Comparison of ENCODE assay signal across 8 cellular contexts in genomic region chr11:22875869-22876473, GRCh38. TPM values are rescaled to one million over a fixed set of nuclear protein-coding genes. Genes with fewer than 3 reads are reported as not detected.
DNase-seq lines count a peak whose midpoint lies in the region; ATAC-seq and TF ChIP-seq lines count a peak whose summit lies in the region.

No MANE protein-coding gene starts in this region.

- H3K4me3 ChIP-seq in lung, result no peak overlapping the region

- H3K9me3 ChIP-seq in lung (ENCODE audit: control insufficient read depth in 2 of 2, insufficient read depth in 1 of 2, low read length in 1 of 2), result no peaks in the 10 kb centered on the region

- H3K27ac Mint-ChIP-seq in Calu3 (ENCODE audit: unreplicated experiment), result no peak overlapping the region

- intact Hi-C loops in Calu3 (cut with micrococcal nuclease; ENCODE audit: unreplicated experiment), result loop anchor here (1.0 to 10.0 kb wide), 4 partner anchors 136 to 1369 kb away; no protein-coding TSS in a partner anchor

- no peaks in the 10 kb centered on the region for H3K9me3 Mint-ChIP-seq in Calu3 (ENCODE audit: low read depth, unreplicated experiment)

- ATAC-seq in GM19463 (IDR thresholded peaks at IDR 0.05; ENCODE audit: unreplicated experiment) (peak; percentile 96), HG03520 (IDR thresholded peaks at IDR 0.05; ENCODE audit: unreplicated experiment) (peak; percentile 99), lung (ENCODE audit: insufficient read depth, low FRiP score) (peak; percentile 82)

- H3K4me1 ChIP-seq in lung (ENCODE audit: control insufficient read depth in 2 of 2, insufficient read depth in 2 of 2, low read length in 2 of 2), result no peaks in the 10 kb centered on the region

- no TSS peak for BruUV-seq in Calu3 (replicated peaks; lab: Mats Ljungman, UMichigan)

- WGBS in lung, 2 donors, result 4 to 6% methylated on average over 2 of the region's 2 CpGs

- no peaks in the 10 kb centered on the region for H3K36me3 ChIP-seq in lung (ENCODE audit: control insufficient read depth in 2 of 2, insufficient read depth in 2 of 2, low read length in 2 of 2)

- DNase-seq in Calu3 (peak; percentile 72), NCI-H510A treated with DMSO at 0.1 percent for 48 hours (lab: John Stamatoyannopoulos, UW) (peak; percentile 83), dedifferentiated amniotic fluid mesenchymal stem cell (ENCODE audit: extremely low spot score) (peak; percentile 96), lung (ENCODE audit: low spot score) (peak; percentile 55)
- peak; percentile 32 for DNase-seq in activated CD4-positive, alpha-beta T cell treated with anti-CD3 and anti-CD28 coated beads for 24 hours (ENCODE audit: low read depth in 2 of 2)
- DNase-seq in stimulated activated CD8-positive, alpha-beta memory T cell treated with anti-CD3 and anti-CD28 coated beads, Interleukin-2, amount 100 ng/mL, for 48 hours (ENCODE audit: low read depth in 2 of 2), result peak; percentile 9 to 21

- H3K27me3 Mint-ChIP-seq in Calu3 (ENCODE audit: unreplicated experiment), result no peaks in the 10 kb centered on the region

- no peaks in the 10 kb centered on the region for H3K36me3 Mint-ChIP-seq in Calu3 (ENCODE audit: insufficient read depth, unreplicated experiment)

- TF ChIP-seq CTCF in Calu3 (IDR thresholded peaks at IDR 0.05; ENCODE audit: unreplicated experiment) (peak; percentile 74), lung (IDR thresholded peaks at IDR 0.05; ENCODE audit: control extremely low read depth, extremely low read depth) (peak; percentile 68)

- H3K27ac ChIP-seq in lung (ENCODE audit: low read depth in 1 of 2, low read length in 1 of 2), result no peak overlapping the region

- no peak overlapping the region for H3K4me3 Mint-ChIP-seq in Calu3 (ENCODE audit: low read depth, unreplicated experiment)

- H3K27me3 ChIP-seq in lung (ENCODE audit: control insufficient read depth, insufficient read depth), result no peaks in the 10 kb centered on the region

- no peaks in the 10 kb centered on the region for H3K4me1 Mint-ChIP-seq in Calu3 (ENCODE audit: low read depth, unreplicated experiment)

- CTCF ChIA-PET in Calu3 (lab: Charles Lee), result interaction anchor here (0.6 to 1.3 kb wide), 7 partner anchors 46 to 1511 kb away, joined by 3 to 12 read pairs (median 4); partner anchors contain the start of gene SVIP

RNA-seq across cellular contexts. Expression of gene CCDC179, which starts 15.7 kb away (rescaled TPM):
- not detected in 2 replicates for total RNA-seq in Calu3 (2022)
- not detected for total RNA-seq in lung
- not detected for polyA plus RNA-seq in lung

RNA-seq across cellular contexts. Expression of gene SVIP, which starts 46.4 kb away (rescaled TPM):
- total RNA-seq in Calu3 (2022) (39.1 and 49.9 TPM in 2 replicates), lung (10 to 100 TPM; 12.5 to 13.8 TPM)
- 10 to 100 TPM in 1 of 2 donors, 1 to 10 TPM in 1; 7.7 to 20.5 TPM for polyA plus RNA-seq in lung

Comparison
In these comparisons a context has a peak if more than half of its experiments do, and no peak if none do; other contexts are left out.
1. DNase-seq: peak in every context shown above with its lines; median percentile 96 in dedifferentiated amniotic fluid mesenchymal stem cell; 83 in NCI-H510A treated with DMSO at 0.1 percent for 48 hours; 72 in Calu3; 55 in lung; 32 in activated CD4-positive, alpha-beta T cell treated with anti-CD3 and anti-CD28 coated beads for 24 hours; 15 in stimulated activated CD8-positive, alpha-beta memory T cell treated with anti-CD3 and anti-CD28 coated beads, Interleukin-2, amount 100 ng/mL, for 48 hours.